ENCODE assay signal across 10 cellular contexts in genomic region chr22:30079952-30080533, GRCh38. TPM values are rescaled to one million over a fixed set of nuclear protein-coding genes. Genes with fewer than 3 reads are reported as not detected.
DNase-seq lines count a peak whose midpoint lies in the region; ATAC-seq and TF ChIP-seq lines count a peak whose summit lies in the region.
"Had no signal": no experiment of that assay in that cellular context is flagged by ENCODE, and none has a peak within 500 bp of the region (broad histone marks: within the 10 kb centered on the region; RNA-seq: fewer than 3 reads in every experiment).

TSS of gene HORMAD2 (plus strand) at chr22:30080464. CDS start at chr22:30093953, 13,489 bp downstream.

- H4K20me1 ChIP-seq in neural progenitor cell (ENCODE audit: low read depth) = no peaks in the 10 kb centered on the region

- no peak within 1 kb of the TSS for H3K9ac ChIP-seq in neural progenitor cell

- H3F3A ChIP-seq in neural progenitor cell (ENCODE audit: low read depth) = peaks cover 4% of the 10 kb centered on the region

- H3K27ac ChIP-seq in left ventricle myocardium inferior (replicated peaks) (no peak within 1 kb of the TSS), neural progenitor cell (no peak within 1 kb of the TSS)
- H3K27ac ChIP-seq: tibial artery had no signal

- POLR2A ChIA-PET in WTC11 (lab: Charles Lee) = interaction anchor here (0.6 kb wide), 1 partner anchor 220 kb away, joined by 3 read pairs; no protein-coding TSS in a partner anchor

- CTCF ChIA-PET in WTC11 (lab: Charles Lee) = interaction anchor here (0.5 to 1.3 kb wide), 4 partner anchors 9 to 493 kb away, joined by 3 to 6 read pairs (median 4); no protein-coding TSS in a partner anchor

- H3K4me1 Mint-ChIP-seq in WTC11 = peaks cover 17% of the 10 kb centered on the region
- H3K4me1 Mint-ChIP-seq in neural progenitor cell = peaks cover 18% of the 10 kb centered on the region
- no peaks in the 10 kb centered on the region for H3K4me1 Mint-ChIP-seq in HFFc6 (ENCODE audit: low read depth)

- peaks cover 4% of the 10 kb centered on the region for H3K9me3 ChIP-seq in left ventricle myocardium inferior (replicated peaks)
- no peaks in the 10 kb centered on the region for H3K9me3 ChIP-seq in neural progenitor cell (ENCODE audit: low read depth)
- H3K9me3 ChIP-seq: tibial artery had no signal

- H3K27me3 ChIP-seq in left ventricle myocardium inferior (ENCODE audit: low read depth) = peaks cover 56% of the 10 kb centered on the region
- H3K27me3 ChIP-seq in neural progenitor cell = peaks cover 11% of the 10 kb centered on the region

- H3K79me2 ChIP-seq in neural progenitor cell (ENCODE audit: low read depth) = no peaks in the 10 kb centered on the region

- H3K36me3 ChIP-seq in left ventricle myocardium inferior (no peaks in the 10 kb centered on the region), neural progenitor cell (no peaks in the 10 kb centered on the region)
- H3K36me3 ChIP-seq: tibial artery had no signal

- peak within 1 kb of the TSS; percentile 91 for H2AFZ ChIP-seq in neural progenitor cell (replicated peaks)

- intact Hi-C loops in left ventricle myocardium inferior (cut with micrococcal nuclease) = no loop called here

- H3K36me3 Mint-ChIP-seq in WTC11 = no peaks in the 10 kb centered on the region; the same call in none of the 2 replicates
- no peaks in the 10 kb centered on the region for H3K36me3 Mint-ChIP-seq in neural progenitor cell
- H3K36me3 Mint-ChIP-seq in HFFc6 (ENCODE audit: low read depth) = no peaks in the 10 kb centered on the region

- ATAC-seq in WTC11 (peak; percentile 98), GM21737 (IDR thresholded peaks at IDR 0.05; ENCODE audit: unreplicated experiment) (no peak), GM21529 (IDR thresholded peaks at IDR 0.05; ENCODE audit: unreplicated experiment) (no peak)

- DNase-seq in Caki2 (ENCODE audit: low read depth) = peak; percentile 25
- DNase-seq in WTC11 (ENCODE audit: low spot score) = peak; percentile 96
- no peak for DNase-seq in left ventricle myocardium inferior
- peak; percentile 96 for DNase-seq in neural progenitor cell (ENCODE audit: low spot score)
- no peak for DNase-seq in HFFc6
- no peak for DNase-seq in amniotic stem cell (lab: John Stamatoyannopoulos, UW)
- DNase-seq: Calu3, tibial artery had no signal

- H3K4me3 ChIP-seq in left ventricle myocardium inferior (peak within 1 kb of the TSS; percentile 54), neural progenitor cell (peak within 1 kb of the TSS; percentile 42)
- H3K4me3 ChIP-seq: tibial artery had no signal

- H3K4me1 ChIP-seq in left ventricle myocardium inferior = peaks cover 6% of the 10 kb centered on the region
- no peaks in the 10 kb centered on the region for H3K4me1 ChIP-seq in neural progenitor cell

- H3K27me3 Mint-ChIP-seq in WTC11 (ENCODE audit: low read depth) = peaks cover 21% of the 10 kb centered on the region
- H3K27me3 Mint-ChIP-seq in neural progenitor cell (ENCODE audit: insufficient read depth, low read depth) = peaks cover 3% of the 10 kb centered on the region
- H3K27me3 Mint-ChIP-seq in HFFc6 (ENCODE audit: insufficient read depth) = peaks cover 26% of the 10 kb centered on the region

- H3K9me3 Mint-ChIP-seq in WTC11 = peaks cover 10% of the 10 kb centered on the region
- H3K9me3 Mint-ChIP-seq in neural progenitor cell = no peaks in the 10 kb centered on the region
- no peaks in the 10 kb centered on the region for H3K9me3 Mint-ChIP-seq in HFFc6

- peak within 1 kb of the TSS; percentile 62 for H3K4me3 Mint-ChIP-seq in WTC11
- peak within 1 kb of the TSS; percentile 61 for H3K4me3 Mint-ChIP-seq in neural progenitor cell
- no peak within 1 kb of the TSS for H3K4me3 Mint-ChIP-seq in HFFc6

- in situ Hi-C loops in Caki2 (cut with HindIII; ENCODE audit: low pct_unique_long_range_greater_than_20kb, low sequenced_read_pairs) = no loop called here

- H3K27ac Mint-ChIP-seq in WTC11 = no peak within 1 kb of the TSS
- H3K27ac Mint-ChIP-seq in neural progenitor cell = no peak within 1 kb of the TSS
- H3K27ac Mint-ChIP-seq in HFFc6 = no peak within 1 kb of the TSS

- no peak for TF ChIP-seq CTCF in WTC11 (IDR thresholded peaks at IDR 0.05)
- TF ChIP-seq CTCF in left ventricle myocardium inferior (IDR thresholded peaks at IDR 0.05; ENCODE audit: borderline replicate concordance) = no peak
- TF ChIP-seq CTCF in neural progenitor cell (IDR thresholded peaks at IDR 0.05) = no peak
- TF ChIP-seq CTCF in HFFc6 (IDR thresholded peaks at IDR 0.05) = no peak

- peak within 1 kb of the TSS; percentile 72 for H3K4me2 ChIP-seq in neural progenitor cell

TF ChIP-seq in WTC11, 78 proteins besides CTCF, POLR2A, EP300 and RAD21:
- TF ChIP-seq HMGXB4 (CRISPR knock-in tag; IDR thresholded peaks at IDR 0.05) (0 out of 2 replicates have a peak, but pooled peaks have one; percentile 23), SP1 (CRISPR knock-in tag; conservative IDR thresholded peaks at IDR 0.05) (no peak), MAX (CRISPR knock-in tag; IDR thresholded peaks at IDR 0.05) (peak; percentile 70; the same call in 1 of the 2 replicates)
TF ChIP-seq in WTC11: peak in this region for 2.

RNA-seq across cellular contexts. Expression of gene HORMAD2, which starts in this region (rescaled TPM):
- not detected in 2 replicates for total RNA-seq in Caki2 (2014; rRNA removed; shearing (Covaris generic); ENCODE audit: low replicate concordance)
- total RNA-seq in WTC11 (2021) (not detected in 3 replicates), left ventricle myocardium inferior (not detected), neural progenitor cell (ENCODE audit: low replicate concordance) (not detected in 2 replicates)
- not detected for total RNA-seq in HFFc6 (2021; fragmentation: NEBNext Ultra II Directional; extraction: Animal tissue kit (Norgen Biotek cat#: 25700))
- total RNA-seq: Calu3 had no signal

Comparison
In these comparisons a context has a peak if more than half of its experiments do, and no peak if none do; other contexts are left out.
1. Peak in DNase-seq in Caki2; RNA of the gene not detected or under 1 TPM.
2. Peak in DNase-seq and ATAC-seq in WTC11; RNA of the gene not detected or under 1 TPM.
3. Peak in DNase-seq, H3K4me3 ChIP-seq and H3K4me2 ChIP-seq in neural progenitor cell; RNA of the gene not detected or under 1 TPM.